ENCODE assay signal across 20 cellular contexts in the genomic region with DNA sequence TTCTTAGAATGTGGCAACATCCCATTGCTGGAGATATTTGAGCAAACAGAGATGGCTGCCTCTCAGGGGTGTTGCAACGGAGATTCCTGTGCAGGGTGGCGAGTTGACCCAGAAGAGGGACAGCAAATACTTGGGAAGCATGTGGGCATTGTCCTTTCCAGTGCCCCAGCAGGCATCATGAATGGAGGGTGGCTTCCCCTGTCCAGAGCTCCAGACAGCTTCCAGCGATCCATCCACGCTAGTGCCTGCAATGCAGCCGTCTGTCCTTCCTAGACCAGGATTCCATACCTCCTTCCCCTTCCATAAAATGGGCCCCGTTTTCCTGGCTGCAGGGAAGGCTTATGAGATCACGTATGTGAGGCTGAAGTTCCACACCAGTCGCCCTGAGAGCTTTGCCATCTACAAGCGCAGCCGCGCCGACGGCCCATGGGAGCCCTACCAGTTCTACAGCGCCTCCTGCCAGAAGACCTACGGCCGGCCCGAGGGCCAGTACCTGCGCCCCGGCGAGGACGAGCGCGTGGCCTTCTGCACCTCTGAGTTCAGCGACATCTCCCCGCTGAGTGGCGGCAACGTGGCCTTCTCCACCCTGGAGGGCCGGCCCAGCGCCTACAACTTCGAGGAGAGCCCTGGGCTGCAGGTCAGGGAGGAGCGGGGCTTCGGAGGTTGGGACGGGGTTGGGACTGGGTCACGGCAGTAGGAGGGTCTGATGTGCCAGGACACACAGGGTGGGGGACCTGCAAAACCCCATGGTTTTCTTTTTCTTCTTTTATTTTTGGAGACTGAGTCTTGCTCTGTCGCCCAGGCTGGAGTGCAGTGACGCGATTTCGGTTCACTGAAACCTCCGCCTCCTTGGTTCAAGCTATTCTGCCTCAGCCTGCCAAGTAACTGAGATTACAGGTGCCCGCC. TPM values are rescaled to one million over a fixed set of nuclear protein-coding genes. Genes with fewer than 3 reads are reported as not detected.
DNase-seq lines count a peak whose midpoint lies in the region; ATAC-seq, FAIRE-seq and TF ChIP-seq lines count a peak whose summit lies in the region.
"Had no signal": no experiment of that assay in that cellular context is flagged by ENCODE, and none has a peak within 500 bp of the region (broad histone marks: within the 10 kb centered on the region; RNA-seq: fewer than 3 reads in every experiment).

No MANE protein-coding gene starts in this region.

- DNase-seq in K562 (ENCODE audit: extremely low read depth in 1 of 4, low spot score in 3 of 4) (peak in 3 of 4 experiments; percentile 63 to 73 (median 71)), osteoblast (ENCODE audit: insufficient read length, low spot score, missing footprints) (peak; percentile 51), NCI-H128 (lab: John Stamatoyannopoulos, UW; ENCODE audit: unreplicated experiment) (no peak)
- DNase-seq in NK-92 treated with Interleukin-12 subunit alpha and Interleukin-12 subunit beta, amount 100 ng/mL, for 24 hours (lab: John Stamatoyannopoulos, UW), result no peak
- DNase-seq: CD4-positive, CD25-positive, alpha-beta regulatory T cell; CD8-positive, alpha-beta T cell; DMS 273 treated with DMSO at 0.1 percent for 48 hours; DMS79; EL; GDM1; H7; HCEC 1CT had no signal

- H3K36me3 ChIP-seq in K562 (ENCODE audit: control insufficient read depth, insufficient read depth, low read length) (no peaks in the 10 kb centered on the region), osteoblast (ENCODE audit: insufficient read depth, low read length) (no peaks in the 10 kb centered on the region)
- H3K36me3 ChIP-seq: BLaER1 had no signal

- H3K4me2 ChIP-seq in K562 (ENCODE audit: insufficient read depth, low read length) (no peak overlapping the region), osteoblast (ENCODE audit: insufficient read depth, low read length) (no peak overlapping the region)
- H3K4me2 ChIP-seq: BLaER1 had no signal

- H2AFZ ChIP-seq in K562 (ENCODE audit: low read depth, low read length) (no peak overlapping the region), osteoblast (ENCODE audit: low read length) (no peak overlapping the region)

- no TSS peak for BruUV-seq in K562 (replicated peaks; lab: Mats Ljungman, UMichigan)

- in situ Hi-C loops in K562 (cut with MboI), result no loop called here

- no peaks in the 10 kb centered on the region for H3K9me3 ChIP-seq in K562 (replicated peaks; ENCODE audit: control insufficient read depth, insufficient read depth, low read depth, low read length)
- H3K9me3 ChIP-seq in osteoblast (ENCODE audit: low read depth, low read length), result no peaks in the 10 kb centered on the region
- H3K9me3 ChIP-seq: BLaER1 had no signal

- H3K9me1 ChIP-seq in K562 (ENCODE audit: control insufficient read depth, insufficient read depth, low read length), result peaks cover 10% of the 10 kb centered on the region

- H4K20me1 ChIP-seq in K562 (replicated peaks; ENCODE audit: control insufficient read depth, insufficient read depth, low read length) (peaks cover 74% of the 10 kb centered on the region), osteoblast (ENCODE audit: insufficient read depth, low read length) (no peaks in the 10 kb centered on the region)
- H4K20me1 ChIP-seq: BLaER1 had no signal

- H3K4me1 ChIP-seq in K562 (replicated peaks in 1 of 2; ENCODE audit: control insufficient read depth in 2 of 2, insufficient read depth in 2 of 2, low read length in 2 of 2) (peaks cover 0 to 15% of the 10 kb centered on the region in 2 experiments; a peak in 3 of 5 replicates), osteoblast (ENCODE audit: insufficient read depth, low read length) (no peaks in the 10 kb centered on the region)

- TF ChIP-seq RAD21 in K562 (CRISPR knock-in tag; conservative IDR thresholded peaks at IDR 0.05 in 1 of 2, IDR thresholded peaks at IDR 0.05 in 1 of 2), result no peak

- H3K27ac ChIP-seq in 22Rv1 (no peak overlapping the region), K562 (ENCODE audit: extremely low read depth, low read depth, low read length) (no peak overlapping the region), osteoblast (ENCODE audit: low read depth, low read length) (no peak overlapping the region)
- H3K27ac ChIP-seq: BLaER1, C4-2B had no signal

- no peak for TF ChIP-seq POLR2A in K562 (conservative IDR thresholded peaks at IDR 0.05)

- FAIRE-seq in K562 (lab: Jason Lieb, UNC), result no peak
- FAIRE-seq: D721Med, GM12878, GM19239, H1 had no signal

- CTCF ChIA-PET in K562 (lab: Yijun Ruan, JAX; ENCODE audit: low intra/inter-chr PET ratio), result interaction anchor here (0.8 kb wide), 1 partner anchor 15 kb away, joined by 3 read pairs; no protein-coding TSS in a partner anchor

- peak overlapping the region in 1 of 2 experiments; percentile 1; a peak in 2 of 4 replicates for H3K9ac ChIP-seq in K562 (ENCODE audit: insufficient read depth in 1 of 2, low read depth in 2 of 2, low read length in 2 of 2)
- H3K9ac ChIP-seq: BLaER1 had no signal

- H3K4me3 ChIP-seq in K562 (no peak overlapping the region), osteoblast (ENCODE audit: insufficient read depth, low read length) (no peak overlapping the region)
- H3K4me3 ChIP-seq: BLaER1, GM12878 had no signal

- ATAC-seq in K562 (peak; percentile 59), GM21619 (IDR thresholded peaks at IDR 0.05; ENCODE audit: unreplicated experiment) (no peak)
- ATAC-seq: CD8-positive, alpha-beta T cell; GM12878 had no signal

- intact Hi-C loops in K562 (cut with micrococcal nuclease), result no loop called here

- POLR2A ChIA-PET in K562 (lab: Yijun Ruan, JAX), result interaction anchor here (0.6 to 99.3 kb wide), 17 partner anchors 9 to 320 kb away, joined by 3 to 3336 read pairs (median 5); partner anchors contain the start of genes AIF1L and NUP214

- TF ChIP-seq CTCF in 22Rv1 (IDR thresholded peaks at IDR 0.05) (peak; percentile 32), K562 (IDR thresholded peaks at IDR 0.05 in 2 of 3, conservative IDR thresholded peaks at IDR 0.05 in 1 of 3; ENCODE audit: insufficient read depth in 2 of 3, low read depth in 1 of 3, low read length in 3 of 3) (no peak), osteoblast (IDR thresholded peaks at IDR 0.05; ENCODE audit: extremely low read depth, low read depth, low read length) (no peak)

- H3K79me2 ChIP-seq in K562 (ENCODE audit: control insufficient read depth, insufficient read depth, low read length) (no peaks in the 10 kb centered on the region), osteoblast (ENCODE audit: insufficient read depth, low read length) (no peaks in the 10 kb centered on the region)

- TF ChIP-seq EP300 in K562 (IDR thresholded peaks at IDR 0.05; ENCODE audit: low read length), result no peak

- 5% methylated on average over 40 of the region's 40 CpGs for WGBS in K562 (ENCODE audit: insufficient coverage, low coverage, missing lambda C conversion rate)

- H3K27me3 ChIP-seq in K562 (ENCODE audit: control insufficient read depth in 2 of 2, insufficient read depth in 2 of 2, low read length in 2 of 2), result peaks cover 87 to 94% of the 10 kb centered on the region in 2 experiments
- peaks cover 9% of the 10 kb centered on the region for H3K27me3 ChIP-seq in osteoblast (ENCODE audit: insufficient read depth, low read length)

TF ChIP-seq in K562, 482 proteins besides CTCF, POLR2A, EP300 and RAD21 (continues in another document):
- TF ChIP-seq, protein P1, sequence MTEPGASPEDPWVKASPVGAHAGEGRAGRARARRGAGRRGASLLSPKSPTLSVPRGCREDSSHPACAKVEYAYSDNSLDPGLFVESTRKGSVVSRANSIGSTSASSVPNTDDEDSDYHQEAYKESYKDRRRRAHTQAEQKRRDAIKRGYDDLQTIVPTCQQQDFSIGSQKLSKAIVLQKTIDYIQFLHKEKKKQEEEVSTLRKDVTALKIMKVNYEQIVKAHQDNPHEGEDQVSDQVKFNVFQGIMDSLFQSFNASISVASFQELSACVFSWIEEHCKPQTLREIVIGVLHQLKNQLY (CRISPR knock-in tag; conservative IDR thresholded peaks at IDR 0.05), result peak in 1 of 2 experiments; percentile 38; a peak in 1 of 4 replicates
- TF ChIP-seq ARHGAP35 (IDR thresholded peaks at IDR 0.05; ENCODE audit: partially characterized antibody), result no peak
- no peak for TF ChIP-seq HSF4 (CRISPR knock-in tag; IDR thresholded peaks at IDR 0.05; ENCODE audit: borderline replicate concordance)
- no peak for TF ChIP-seq CSDE1 (IDR thresholded peaks at IDR 0.05)

RNA-seq across cellular contexts. Expression of gene LAMC3, which starts 17.2 kb away (rescaled TPM):
- 0.69 TPM in 1 of 2 replicates, not detected in the other for total RNA-seq in K562 (2011; cell fraction: chromatin; rRNA removed; ENCODE audit: low replicate concordance)
- 0.26 and 0.33 TPM in 2 replicates for total RNA-seq in K562 (2011; cell fraction: nucleolus; rRNA removed)
- total RNA-seq in K562 (2011; cell fraction: nucleoplasm; rRNA removed), result 0.22 TPM in 1 of 2 replicates, not detected in the other
- total RNA-seq in K562 (2014; rRNA removed) (not detected in 2 replicates), K562 (2014; rRNA removed; fragmentation: Illumina TruSeq; extraction: Trizol) (not detected in 2 replicates), K562 (2015; rRNA removed; fragmentation: Illumina TruSeq; extraction: Trizol) (not detected in 2 replicates), K562 (2021) (0.09 TPM in 1 of 2 replicates, not detected in the other), osteoblast (under 0.01 TPM in 1 of 2 replicates, not detected in the other)
- polyA plus RNA-seq in K562 (2011; rRNA removed) (0.05 and 0.10 TPM in 2 replicates), K562 (2014; fragmentation: Illumina TruSeq; extraction: Trizol) (not detected in 2 replicates), K562 (2014; fragmentation: Nextera tagmentation; extraction: Ambion mirVana) (not detected), K562 (2014; rRNA removed) (not detected in 2 replicates)
- polyA plus RNA-seq in K562 (2011; cell fraction: cytosol; rRNA removed), result 0.03 and 0.66 TPM in 2 replicates
- 0.04 and 0.20 TPM in 2 replicates for polyA plus RNA-seq in K562 (2011; cell fraction: nucleus; rRNA removed)
- polyA plus RNA-seq in K562 (2012), result 0.03 and 0.07 TPM in 2 replicates
- polyA minus RNA-seq in K562 (2011; rRNA and poly(A)+ RNA removed), result not detected in 2 replicates
- polyA minus RNA-seq in K562 (2011; cell fraction: cytosol; rRNA and poly(A)+ RNA removed), result not detected in 2 replicates
- polyA minus RNA-seq in K562 (2011; cell fraction: nucleus; rRNA and poly(A)+ RNA removed), result 0.27 TPM in 1 of 2 replicates, not detected in the other
- polyA plus RNA-seq: GM12878 had no signal

Comparison
In these comparisons a context has a peak if more than half of its experiments do, and no peak if none do; other contexts are left out.
1. DNase-seq: peak in K562 (3 of 4) and osteoblast (single experiment); none in NCI-H128 (single experiment) and NK-92 treated with Interleukin-12 subunit alpha and Interleukin-12 subunit beta, amount 100 ng/mL, for 24 hours (single experiment).